ENCODE assay signal across 16 cellular contexts in the genomic region with DNA sequence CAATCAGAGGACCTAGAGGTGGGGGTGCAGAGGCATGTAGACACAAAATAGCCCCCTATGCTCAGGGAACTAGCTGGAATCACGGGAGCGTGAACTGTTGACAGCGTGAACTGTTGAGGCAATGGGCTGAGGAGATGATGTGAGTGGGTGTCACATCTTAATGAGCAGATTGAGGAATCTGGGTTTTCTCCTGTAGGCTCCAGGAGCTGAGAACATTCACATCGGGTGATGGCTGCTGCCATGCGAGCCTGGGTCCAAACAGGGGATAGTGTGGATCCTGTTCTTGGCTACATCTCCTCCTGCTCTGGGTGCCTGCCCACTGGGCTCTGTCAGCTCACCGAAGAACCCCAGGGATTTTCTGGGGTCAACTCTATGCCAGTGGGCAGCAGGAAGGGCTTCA. TPM values are rescaled to one million over a fixed set of nuclear protein-coding genes. Genes with fewer than 3 reads are reported as not detected.
DNase-seq lines count a peak whose midpoint lies in the region; ATAC-seq, FAIRE-seq and TF ChIP-seq lines count a peak whose summit lies in the region.
"Had no signal": no experiment of that assay in that cellular context is flagged by ENCODE, and none has a peak within 500 bp of the region (broad histone marks: within the 10 kb centered on the region; RNA-seq: fewer than 3 reads in every experiment).

No MANE protein-coding gene starts in this region.

- H3K4me1 ChIP-seq in astrocyte (ENCODE audit: insufficient read depth, low read length) (peaks cover 39% of the 10 kb centered on the region), foreskin keratinocyte (peaks cover 14% of the 10 kb centered on the region), subcutaneous abdominal adipose tissue (ENCODE audit: control insufficient read depth in 5 of 5, insufficient read depth in 5 of 5, low read length in 5 of 5) (peaks cover 11 to 56% (median 44%) of the 10 kb centered on the region in 5 donors)
- H3K4me1 ChIP-seq: colonic mucosa had no signal

- peak overlapping the region; percentile 97 for H3K27ac Mint-ChIP-seq in astrocyte (ENCODE audit: unreplicated experiment)
- H3K27ac Mint-ChIP-seq in activated T-cell treated with anti-CD3 and anti-CD28 coated beads, Interleukin-2, amount 50 U/mL, for 72 hours: no peak overlapping the region
- H3K27ac Mint-ChIP-seq: activated naive CD8-positive, alpha-beta T cell; CD14-positive monocyte had no signal

- peaks cover 51% of the 10 kb centered on the region for H3K79me2 ChIP-seq in astrocyte (ENCODE audit: insufficient read depth, low read length)

- TF ChIP-seq CTCF in HFF-Myc (IDR thresholded peaks at IDR 0.05; ENCODE audit: low read depth, low read length, missing control alignments) (no peak), astrocyte (IDR thresholded peaks at IDR 0.05; ENCODE audit: insufficient read depth, low read depth, low read length) (no peak), foreskin keratinocyte (conservative IDR thresholded peaks at IDR 0.05) (no peak)

- FAIRE-seq in astrocyte (lab: Jason Lieb, UNC): no peak

- peak overlapping the region; percentile 84 for H3K4me3 ChIP-seq in HFF-Myc (replicated peaks; ENCODE audit: low read depth, low read length)
- H3K4me3 ChIP-seq in astrocyte (ENCODE audit: insufficient read depth, low read depth, low read length): peak overlapping the region; percentile 14
- H3K4me3 ChIP-seq in subcutaneous abdominal adipose tissue (ENCODE audit: low read depth in 1 of 5, low read length in 5 of 5): peak overlapping the region in 3 of 5 donors; percentile 87 to 99 (median 98)
- H3K4me3 ChIP-seq: colonic mucosa had no signal

- H3K9ac ChIP-seq in astrocyte (ENCODE audit: low read length) (peak overlapping the region; percentile 98), subcutaneous abdominal adipose tissue (ENCODE audit: low read length in 5 of 5) (peak overlapping the region in 4 of 5 donors; percentile 14 to 94 (median 65))

- H3K4me3 Mint-ChIP-seq in astrocyte (ENCODE audit: unreplicated experiment): peak overlapping the region; percentile 94
- no peak overlapping the region for H3K4me3 Mint-ChIP-seq in activated T-cell treated with anti-CD3 and anti-CD28 coated beads, Interleukin-2, amount 50 U/mL, for 72 hours
- H3K4me3 Mint-ChIP-seq: activated naive CD8-positive, alpha-beta T cell had no signal

- peak overlapping the region; percentile 99 for H3K4me2 ChIP-seq in astrocyte (ENCODE audit: low read length)

- no peak overlapping the region for H2AFZ ChIP-seq in astrocyte (ENCODE audit: low read depth, low read length)

- no peaks in the 10 kb centered on the region for H3K9me3 ChIP-seq in astrocyte (ENCODE audit: insufficient read depth, low read depth, low read length)
- H3K9me3 ChIP-seq in subcutaneous abdominal adipose tissue (ENCODE audit: control insufficient read depth in 5 of 5, low read length in 5 of 5): no peaks in the 10 kb centered on the region
- H3K9me3 ChIP-seq: colonic mucosa had no signal

- peaks cover 30% of the 10 kb centered on the region for H3K4me1 Mint-ChIP-seq in astrocyte (ENCODE audit: low read depth, unreplicated experiment)
- H3K4me1 Mint-ChIP-seq in activated T-cell treated with anti-CD3 and anti-CD28 coated beads, Interleukin-2, amount 50 U/mL, for 72 hours (ENCODE audit: low read depth): peaks cover 5% of the 10 kb centered on the region

- H4K20me1 ChIP-seq in astrocyte (ENCODE audit: insufficient read depth, low read length): peaks cover 23% of the 10 kb centered on the region

- peaks cover 16% of the 10 kb centered on the region for H3K36me3 ChIP-seq in astrocyte (ENCODE audit: insufficient read depth, low read length)
- peaks cover 0 to 10% (median 7%) of the 10 kb centered on the region in 5 donors for H3K36me3 ChIP-seq in subcutaneous abdominal adipose tissue (ENCODE audit: control insufficient read depth in 5 of 5, insufficient read depth in 5 of 5, low read length in 5 of 5)
- H3K36me3 ChIP-seq: colonic mucosa had no signal

- no peaks in the 10 kb centered on the region for H3K27me3 ChIP-seq in astrocyte (ENCODE audit: insufficient read depth, low read length)
- H3K27me3 ChIP-seq in foreskin keratinocyte: no peaks in the 10 kb centered on the region
- peaks cover 0 to 2% (median 0%) of the 10 kb centered on the region in 5 donors for H3K27me3 ChIP-seq in subcutaneous abdominal adipose tissue (ENCODE audit: control insufficient read depth in 5 of 5, insufficient read depth in 4 of 5, low read length in 5 of 5)

- DNase-seq in HFF-Myc (ENCODE audit: extremely low read depth, low read depth): no peak
- DNase-seq in astrocyte (ENCODE audit: low read depth): no peak
- no peak for DNase-seq in foreskin keratinocyte
- no peak for DNase-seq in activated CD4-positive, alpha-beta T cell treated with anti-CD3 and anti-CD28 coated beads, Interleukin-2, amount 50 U/mL, for 4 hours
- DNase-seq in stimulated activated CD4-positive, alpha-beta T cell treated with anti-CD3 and anti-CD28 coated beads, Interleukin-4, amount 100 ng/mL, for 1 hour: no peak
- DNase-seq in hepatic stellate cell (ENCODE audit: low spot score): no peak
- DNase-seq in activated T-cell treated with anti-CD3 and anti-CD28 coated beads, Interleukin-2, amount 50 U/mL, for 72 hours: no peak
- DNase-seq: NCI-H187 treated with DMSO at 0.1 percent for 48 hours, NCI-H524 treated with DMSO at 0.1 percent for 48 hours had no signal

- H3K27ac ChIP-seq in astrocyte (ENCODE audit: low read depth, low read length) (peak overlapping the region; percentile 96), foreskin keratinocyte (peak overlapping the region; percentile 98), subcutaneous abdominal adipose tissue (ENCODE audit: low read depth, low read length) (peak overlapping the region; percentile 94)
- H3K27ac ChIP-seq: colonic mucosa, HL-60 had no signal

- ATAC-seq in foreskin keratinocyte: no peak
- ATAC-seq in activated T-cell treated with anti-CD3 and anti-CD28 coated beads, Interleukin-2, amount 50 U/mL, for 72 hours (replicated peaks in 1 of 2): no peak

- H3K36me3 Mint-ChIP-seq in astrocyte (ENCODE audit: low read depth, unreplicated experiment): peaks cover 22% of the 10 kb centered on the region
- H3K36me3 Mint-ChIP-seq in activated T-cell treated with anti-CD3 and anti-CD28 coated beads, Interleukin-2, amount 50 U/mL, for 72 hours (ENCODE audit: insufficient read depth in 2 of 2): peaks cover 0 to 1% of the 10 kb centered on the region in 2 donors
- H3K36me3 Mint-ChIP-seq: activated naive CD8-positive, alpha-beta T cell had no signal

- no peaks in the 10 kb centered on the region for H3K27me3 Mint-ChIP-seq in astrocyte (ENCODE audit: low read depth, unreplicated experiment)
- H3K27me3 Mint-ChIP-seq in activated T-cell treated with anti-CD3 and anti-CD28 coated beads, Interleukin-2, amount 50 U/mL, for 72 hours (ENCODE audit: low read depth): peaks cover 73% of the 10 kb centered on the region

- no peaks in the 10 kb centered on the region for H3K9me3 Mint-ChIP-seq in astrocyte (ENCODE audit: unreplicated experiment)
- H3K9me3 Mint-ChIP-seq in activated T-cell treated with anti-CD3 and anti-CD28 coated beads, Interleukin-2, amount 50 U/mL, for 72 hours: no peaks in the 10 kb centered on the region
- H3K9me3 Mint-ChIP-seq: mesothelial cell of epicardium had no signal

RNA-seq across cellular contexts. Expression of gene LARP6, which starts 2.1 kb away (rescaled TPM):
- total RNA-seq in astrocyte (61.5 and 75.2 TPM in 2 replicates), foreskin keratinocyte (29.3 and 39.6 TPM in 2 replicates)
- polyA plus RNA-seq in foreskin keratinocyte: 30.7 and 44.9 TPM in 2 replicates
- total RNA-seq in activated T-cell treated with anti-CD3 and anti-CD28 coated beads, Interleukin-2, amount 50 U/mL, for 72 hours: under 1 TPM in 1 of 2 donors, not detected in 1; 0.74 TPM
- total RNA-seq: T-helper 1 cell treated with Interleukin-12 subunit alpha and Interleukin-12 subunit beta and Interleukin-4 antibody, amounts not matched to agents 30 ng/mL and 1 ng/mL, for 36 hours had no signal
- polyA plus RNA-seq: CD14-positive monocyte had no signal

RNA-seq across cellular contexts. Expression of gene THAP10, which starts 40.3 kb away (rescaled TPM):
- total RNA-seq in astrocyte (1.6 TPM in 2 replicates), foreskin keratinocyte (3.1 and 3.7 TPM in 2 replicates)
- polyA plus RNA-seq in foreskin keratinocyte: 2.0 and 2.8 TPM in 2 replicates
- under 1 TPM; 0.62 to 0.74 TPM for total RNA-seq in activated T-cell treated with anti-CD3 and anti-CD28 coated beads, Interleukin-2, amount 50 U/mL, for 72 hours
- total RNA-seq: T-helper 1 cell treated with Interleukin-12 subunit alpha and Interleukin-12 subunit beta and Interleukin-4 antibody, amounts not matched to agents 30 ng/mL and 1 ng/mL, for 36 hours had no signal

RNA-seq across cellular contexts. Expression of gene LRRC49, which starts 40.7 kb away (rescaled TPM):
- total RNA-seq in astrocyte (4.7 and 6.8 TPM in 2 replicates), foreskin keratinocyte (11.0 and 11.8 TPM in 2 replicates)
- polyA plus RNA-seq in foreskin keratinocyte: 7.9 and 8.6 TPM in 2 replicates
- 1 to 10 TPM in 1 of 2 donors, under 1 TPM in 1; 0.41 to 2.2 TPM for total RNA-seq in activated T-cell treated with anti-CD3 and anti-CD28 coated beads, Interleukin-2, amount 50 U/mL, for 72 hours
- total RNA-seq: T-helper 1 cell treated with Interleukin-12 subunit alpha and Interleukin-12 subunit beta and Interleukin-4 antibody, amounts not matched to agents 30 ng/mL and 1 ng/mL, for 36 hours had no signal

Comparison
In these comparisons a context has a peak if more than half of its experiments do, and no peak if none do; other contexts are left out.
1. H3K4me3 ChIP-seq: peak in every context shown above with its lines; median percentile 98 in subcutaneous abdominal adipose tissue; 84 in HFF-Myc; 14 in astrocyte.
2. RNA of gene LARP6, which starts 2.1 kb away (total RNA-seq): 61.5 to 75.2 TPM in astrocyte and 29.3 to 39.6 TPM in foreskin keratinocyte; 0.74 TPM in activated T-cell treated with anti-CD3 and anti-CD28 coated beads, Interleukin-2, amount 50 U/mL, for 72 hours; every median in the first group is over 10 times any median in the second.
3. Peak in every context shown above with its lines, with median percentiles within 50 percentile points of each other: H3K27ac ChIP-seq.